10 cellular contexts compared by ENCODE assay signal in the genomic region with DNA sequence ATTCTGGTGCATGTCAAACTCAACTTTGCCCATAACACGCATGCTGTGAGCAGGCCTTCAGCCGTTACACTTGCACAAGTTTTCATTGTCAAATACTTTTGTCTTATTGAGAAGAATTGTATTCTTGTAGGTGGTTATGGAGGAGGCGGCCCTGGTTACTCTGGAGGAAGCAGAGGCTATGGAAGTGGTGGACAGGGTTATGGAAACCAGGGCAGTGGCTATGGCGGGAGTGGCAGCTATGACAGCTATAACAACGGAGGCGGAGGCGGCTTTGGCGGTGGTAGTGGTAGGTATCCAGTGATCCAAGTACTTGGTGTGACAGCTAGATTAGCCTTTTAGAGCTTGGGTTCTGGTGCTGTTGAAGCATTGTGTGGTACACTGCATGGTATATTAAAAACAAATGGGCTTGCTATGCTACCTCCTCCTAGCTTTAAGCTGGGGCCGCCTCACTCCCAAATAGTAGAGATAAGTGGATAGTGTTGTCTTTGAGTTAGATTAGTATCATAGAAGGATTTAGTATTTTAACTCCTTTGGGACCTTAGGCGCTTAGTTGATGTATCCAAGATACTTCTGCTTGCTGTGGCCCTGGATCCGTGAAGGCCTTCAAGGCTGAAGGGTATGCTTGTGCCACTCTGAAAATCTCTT. TPM values are rescaled to one million over a fixed set of nuclear protein-coding genes. Genes with fewer than 3 reads are reported as not detected.
DNase-seq lines count a peak whose midpoint lies in the region; ATAC-seq and TF ChIP-seq lines count a peak whose summit lies in the region.
"Had no signal": no experiment of that assay in that cellular context is flagged by ENCODE, and none has a peak within 500 bp of the region (broad histone marks: within the 10 kb centered on the region; RNA-seq: fewer than 3 reads in every experiment).

No MANE protein-coding gene starts in this region.

- H3K9me3 Mint-ChIP-seq in CD14-positive monocyte: no peaks in the 10 kb centered on the region

- intact Hi-C loops in stomach (cut with DNase I; ENCODE audit: low total_unique reads) (no loop called here), CD14-positive monocyte (cut with micrococcal nuclease) (loop anchor here in 1 of 2 donors (2.0 kb wide), 1 partner anchor 14 kb away; no protein-coding TSS in a partner anchor)

- no peaks in the 10 kb centered on the region for H3K9me3 ChIP-seq in WERI-Rb-1 (ENCODE audit: severe bottlenecking)
- H3K9me3 ChIP-seq in iPS DF 6.9 (ENCODE audit: control insufficient read depth, insufficient read depth, low read length): no peaks in the 10 kb centered on the region
- H3K9me3 ChIP-seq in stomach: no peaks in the 10 kb centered on the region
- H3K9me3 ChIP-seq: left lung had no signal

- H3K27me3 Mint-ChIP-seq in CD14-positive monocyte (ENCODE audit: low read depth in 3 of 3): no peaks in the 10 kb centered on the region

- H3K27me3 ChIP-seq in WERI-Rb-1 (ENCODE audit: insufficient read depth, low read depth, severe bottlenecking) (no peaks in the 10 kb centered on the region), iPS DF 6.9 (ENCODE audit: control insufficient read depth, insufficient read depth, low read length) (no peaks in the 10 kb centered on the region), stomach (no peaks in the 10 kb centered on the region)
- H3K27me3 ChIP-seq: left lung had no signal

- peaks cover 63% of the 10 kb centered on the region for H3K4me1 Mint-ChIP-seq in CD14-positive monocyte

- TF ChIP-seq POLR2A in stomach (IDR thresholded peaks at IDR 0.05): no peak

- peak overlapping the region in 3 of 7 donors; percentile 80 to 88 (median 82) for H3K27ac Mint-ChIP-seq in CD14-positive monocyte

- no peak overlapping the region for H3K4me3 Mint-ChIP-seq in CD14-positive monocyte

- TF ChIP-seq CTCF in WERI-Rb-1 (IDR thresholded peaks at IDR 0.05; ENCODE audit: low read depth, low read length) (no peak), stomach (IDR thresholded peaks at IDR 0.05) (no peak), CD14-positive monocyte (IDR thresholded peaks at IDR 0.05) (no peak)

- TF ChIP-seq EP300 in stomach (IDR thresholded peaks at IDR 0.05): no peak

- DNase-seq in activated CD4-positive, alpha-beta T cell treated with anti-CD3 and anti-CD28 coated beads, Interleukin-2, amount 50 U/mL, for 48 hours: peak; percentile 49 to 61
- no peak for DNase-seq in activated CD4-positive, alpha-beta T cell treated with anti-CD3 and anti-CD28 coated beads, Interleukin-2, amount 50 U/mL, for 1 hour
- no peak for DNase-seq in WERI-Rb-1
- DNase-seq in iPS DF 6.9 (ENCODE audit: low read depth, low spot score): no peak
- DNase-seq in stomach: no peak
- DNase-seq in CD14-positive monocyte (ENCODE audit: low spot score): no peak
- DNase-seq in A172 (ENCODE audit: low spot score): no peak
- DNase-seq: DMS79 treated with DMSO at 0.1 percent for 48 hours, left lung had no signal

- H3K27ac ChIP-seq in WERI-Rb-1 (no peak overlapping the region), iPS DF 6.9 (ENCODE audit: low read length) (no peak overlapping the region), stomach (peak overlapping the region in 3 of 5 donors; percentile 1 to 91 (median 36))

- no CpG with 5 or more reads among the region's 11 CpGs for whole genome bisulfite sequencing in iPS DF 6.9 (ENCODE audit: insufficient coverage, insufficient read length)
- WGBS in stomach, 5 donors: 14 to 24% (median 17%) methylated on average over 11 of the region's 11 CpGs

- ATAC-seq in HG02852 (IDR thresholded peaks at IDR 0.05; ENCODE audit: unreplicated experiment): no peak
- ATAC-seq: left lung had no signal

- H3K36me3 ChIP-seq in WERI-Rb-1 (peaks cover 83% of the 10 kb centered on the region), iPS DF 6.9 (ENCODE audit: control insufficient read depth, insufficient read depth, low read length) (peaks cover 32% of the 10 kb centered on the region; the same call in 1 of the 2 replicates), stomach (peaks cover 52 to 66% (median 61%) of the 10 kb centered on the region in 4 donors)

- H3K4me1 ChIP-seq in iPS DF 6.9 (ENCODE audit: control insufficient read depth, insufficient read depth, low read length): no peaks in the 10 kb centered on the region
- H3K4me1 ChIP-seq in stomach: peaks cover 57 to 78% (median 72%) of the 10 kb centered on the region in 4 donors

- H3K4me3 ChIP-seq in WERI-Rb-1 (ENCODE audit: low read depth, low read length) (peak overlapping the region; percentile 89), iPS DF 6.9 (ENCODE audit: low read length) (peak overlapping the region; percentile 1; the same call in 1 of the 2 replicates), stomach (peak overlapping the region; percentile 64 to 93 (median 72))

- peaks cover 63 to 68% of the 10 kb centered on the region in 2 donors for H3K36me3 Mint-ChIP-seq in CD14-positive monocyte

RNA-seq across cellular contexts. Expression of a gene that starts 2.5 kb away (rescaled TPM):
- total RNA-seq in stomach: 100 to 1,000 TPM; 211 to 763 (median 303) TPM
- polyA plus RNA-seq in stomach: 1,000 to 10,000 TPM in 2 of 3 donors, 100 to 1,000 TPM in 1; 960 to 1,103 (median 1,040) TPM
- polyA plus RNA-seq in CD14-positive monocyte: 100 to 1,000 TPM; 266 to 308 TPM
- total RNA-seq in A172 (2014; rRNA removed; shearing (Covaris generic)): 508 and 537 TPM in 2 replicates

RNA-seq across cellular contexts. Expression of a gene that starts 3.1 kb away (rescaled TPM):
- total RNA-seq in stomach: 10 to 100 TPM in 4 of 5 donors, 1 to 10 TPM in 1; 8.7 to 66.8 (median 29.1) TPM
- polyA plus RNA-seq in stomach (1 to 10 TPM; 4.9 to 7.6 (median 5.2) TPM), CD14-positive monocyte (1 to 10 TPM; 2.9 to 5.4 TPM)
- 46.2 and 47.6 TPM in 2 replicates for total RNA-seq in A172 (2014; rRNA removed; shearing (Covaris generic))

RNA-seq across cellular contexts. Expression of a gene that starts 17.7 kb away (rescaled TPM):
- total RNA-seq in stomach: 1 to 10 TPM in 1 of 5 donors, under 1 TPM in 1, not detected in 3; 0.37 to 2.0 TPM
- polyA plus RNA-seq in stomach: under 1 TPM in 2 of 3 donors, not detected in 1; 0.20 to 1.00 TPM
- polyA plus RNA-seq in CD14-positive monocyte: 100 to 1,000 TPM in 1 of 2 donors, 10 to 100 TPM in 1; 79.5 to 157 TPM
- total RNA-seq in A172 (2014; rRNA removed; shearing (Covaris generic)): 0.17 TPM in 1 of 2 replicates, not detected in the other

RNA-seq across cellular contexts. Expression of a gene that starts 41.9 kb away (rescaled TPM):
- total RNA-seq in stomach: 10 to 100 TPM; 14.6 to 91.6 (median 42.4) TPM
- 100 to 1,000 TPM in 2 of 3 donors, 10 to 100 TPM in 1; 92.4 to 133 (median 108) TPM for polyA plus RNA-seq in stomach
- polyA plus RNA-seq in CD14-positive monocyte: 100 to 1,000 TPM; 176 to 190 TPM
- 209 and 243 TPM in 2 replicates for total RNA-seq in A172 (2014; rRNA removed; shearing (Covaris generic))

Comparison
In these comparisons a context has a peak if more than half of its experiments do, and no peak if none do; other contexts are left out.
1. DNase-seq: peak in activated CD4-positive, alpha-beta T cell treated with anti-CD3 and anti-CD28 coated beads, Interleukin-2, amount 50 U/mL, for 48 hours (2 of 2); none in activated CD4-positive, alpha-beta T cell treated with anti-CD3 and anti-CD28 coated beads, Interleukin-2, amount 50 U/mL, for 1 hour (single experiment), WERI-Rb-1 (single experiment), iPS DF 6.9 (single experiment), stomach (single experiment), CD14-positive monocyte (single experiment) and A172 (single experiment).
2. H3K27ac ChIP-seq: peak in stomach (3 of 5); none in WERI-Rb-1 (single experiment) and iPS DF 6.9 (single experiment).
3. H3K4me3 ChIP-seq: peak in every context shown above with its lines; median percentile 89 in WERI-Rb-1; 72 in stomach; 1 in iPS DF 6.9.